33 cellular contexts compared by ENCODE assay signal in the genomic region with DNA sequence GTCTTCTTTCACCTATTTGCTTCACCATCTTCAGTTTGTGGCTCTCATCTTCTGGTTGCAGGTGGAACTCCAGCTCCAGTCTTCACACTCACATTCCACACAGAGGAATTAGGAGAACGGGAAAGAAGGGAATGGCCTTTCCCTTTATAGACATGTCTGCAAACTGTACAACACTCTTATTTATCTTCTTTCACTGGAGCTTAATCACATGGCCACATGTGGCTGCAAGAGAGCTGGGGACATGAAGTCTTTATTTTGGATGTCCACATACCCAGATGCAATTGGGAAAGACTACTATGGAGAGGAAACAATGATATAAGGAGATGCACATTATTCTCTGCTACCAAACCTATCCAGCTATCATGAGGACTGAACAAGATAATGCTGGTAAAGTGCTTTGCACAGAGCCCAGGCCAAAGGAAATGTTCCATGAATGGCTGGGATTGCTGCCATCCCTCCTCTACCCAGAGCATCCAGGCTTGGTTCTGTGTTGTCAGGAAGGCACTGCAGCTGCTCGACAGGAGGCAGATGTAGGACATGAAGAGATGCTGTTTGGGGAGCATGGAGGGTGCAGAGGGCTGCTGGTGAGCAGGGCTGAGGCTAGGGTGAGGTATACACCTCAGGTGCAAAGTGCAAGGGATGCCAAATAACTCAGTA.
"Had no signal": no experiment of that assay in that cellular context is flagged by ENCODE, and none has a peak within 500 bp of the region (broad histone marks: within the 10 kb centered on the region; RNA-seq: fewer than 3 reads in every experiment).

No MANE protein-coding gene starts in this region.

- DNase-seq: colonic mucosa; effector CD8-positive, alpha-beta T cell; endodermal cell; foreskin fibroblast; gastrocnemius medialis; hypothalamus; immature natural killer cell; islet precursor cell; kidney glomerular epithelial cell; mesenchymal stem cell; naive thymus-derived CD4-positive, alpha-beta T cell; nucleus accumbens; ovary; posterior cingulate gyrus; psoas muscle; right lobe of liver; stimulated activated CD4-positive, alpha-beta T cell treated with anti-CD3 and anti-CD28 coated beads, Interleukin-12 subunit alpha, Interleukin-12 subunit beta, amount 100 ng/mL, for 4 hours; stimulated activated CD4-positive, alpha-beta T cell treated with anti-CD3 and anti-CD28 coated beads, Interleukin-1b, Interleukin-23, amount 100 ng/mL, for 48 hours; stimulated activated CD4-positive, alpha-beta T cell treated with anti-CD3 and anti-CD28 coated beads, Interleukin-4, amount 100 ng/mL, for 1 hour; stimulated activated CD8-positive, alpha-beta memory T cell treated with anti-CD3 and anti-CD28 coated beads, Interleukin-4, amount 100 ng/mL, for 48 hours; upper lobe of right lung had no signal

- H3K4me3 Mint-ChIP-seq: central memory CD8-positive, alpha-beta T cell; dendritic cell treated with granulocyte-macrophage colony-stimulating factor and Interleukin-4, amounts not matched to agents 40 ng/mL and 50 ng/mL, for 4 days; endodermal cell; immature natural killer cell; mesothelial cell of epicardium; naive thymus-derived CD4-positive, alpha-beta T cell; nephron; neural progenitor cell; stimulated activated naive CD8-positive, alpha-beta T cell treated with anti-CD3 and anti-CD28 coated beads, Interleukin-15, Interleukin-2, amounts not matched to agents 100 ng/mL and 50 ng/mL, for 24 hours had no signal

- H3K27ac ChIP-seq: colonic mucosa, epithelial cell of prostate, gastrocnemius medialis, neural progenitor cell, ovary, psoas muscle, right lobe of liver, thoracic aorta, tibial nerve, upper lobe of right lung, vagina had no signal

- H3K36me3 Mint-ChIP-seq: immature natural killer cell, mesothelial cell of epicardium, neural progenitor cell had no signal

- H3K4me1 Mint-ChIP-seq: central memory CD8-positive, alpha-beta T cell; immature natural killer cell; naive thymus-derived CD4-positive, alpha-beta T cell; nephron; neural progenitor cell had no signal

- H3K36me3 ChIP-seq: colonic mucosa, gastrocnemius medialis, neural progenitor cell, ovary, right lobe of liver, thoracic aorta, tibial nerve, upper lobe of right lung, vagina had no signal

- H3K4me1 ChIP-seq: colonic mucosa, gastrocnemius medialis, neural progenitor cell, psoas muscle, right lobe of liver, tibial nerve, upper lobe of right lung, vagina had no signal

- H3K27me3 ChIP-seq: colonic mucosa, gastrocnemius medialis, neural progenitor cell, ovary, right lobe of liver, tibial nerve, upper lobe of right lung, vagina had no signal

- H3K9me3 ChIP-seq: colonic mucosa, gastrocnemius medialis, ovary, psoas muscle, right lobe of liver, thoracic aorta, tibial nerve, upper lobe of right lung, vagina had no signal

- H3K4me3 ChIP-seq: colonic mucosa, gastrocnemius medialis, neural progenitor cell, ovary, psoas muscle, right lobe of liver, smooth muscle cell, thoracic aorta, tibial nerve, upper lobe of right lung, vagina had no signal

- ATAC-seq: esophagus mucosa; gastrocnemius medialis; naive thymus-derived CD4-positive, alpha-beta T cell; psoas muscle; right lobe of liver; upper lobe of right lung had no signal

- H3K27ac Mint-ChIP-seq: dendritic cell treated with granulocyte-macrophage colony-stimulating factor and Interleukin-4, amounts not matched to agents 40 ng/mL and 50 ng/mL, for 4 days; endodermal cell; immature natural killer cell; mesothelial cell of epicardium; naive thymus-derived CD4-positive, alpha-beta T cell; nephron; neural progenitor cell; stimulated activated naive CD8-positive, alpha-beta T cell treated with anti-CD3 and anti-CD28 coated beads, Interleukin-15, Interleukin-2, amounts not matched to agents 100 ng/mL and 50 ng/mL, for 24 hours had no signal

- H3K9me3 Mint-ChIP-seq: central memory CD8-positive, alpha-beta T cell; dendritic cell treated with granulocyte-macrophage colony-stimulating factor and Interleukin-4, amounts not matched to agents 40 ng/mL and 50 ng/mL, for 4 days; immature natural killer cell; nephron; stimulated activated naive CD8-positive, alpha-beta T cell treated with anti-CD3 and anti-CD28 coated beads, Interleukin-15, Interleukin-2, amounts not matched to agents 100 ng/mL and 50 ng/mL, for 24 hours had no signal

- H3K27me3 Mint-ChIP-seq: dendritic cell treated with granulocyte-macrophage colony-stimulating factor and Interleukin-4, amounts not matched to agents 40 ng/mL and 50 ng/mL, for 4 days had no signal
